8 cellular contexts compared by ENCODE assay signal in genomic region chr11:61041755-61042518, GRCh38.
DNase-seq lines count a peak whose midpoint lies in the region; ATAC-seq lines count a peak whose summit lies in the region.

No MANE protein-coding gene starts in this region.

- DNase-seq in NCI-H82 (lab: John Stamatoyannopoulos, UW) (peak; percentile 27), NCI-H82 treated with DMSO at 0.1 percent for 48 hours (lab: John Stamatoyannopoulos, UW; ENCODE audit: unreplicated experiment) (no peak), NOMO-1 (lab: John Stamatoyannopoulos, UW; ENCODE audit: unreplicated experiment in 2 of 2) (peak; percentile 71 to 82), activated T-helper 1 cell treated with Interleukin-2 at 50 U/mL for 16 hours (ENCODE audit: low read depth) (peak; percentile 79), left ventricle myocardium superior (peak; percentile 43), hippocampal formation (lab: John Stamatoyannopoulos, UW) (no peak)
- DNase-seq in stimulated activated CD4-positive, alpha-beta T cell treated with anti-CD3 and anti-CD28 coated beads, Interleukin-2, amount 100 ng/mL, for 4 hours (ENCODE audit: low read depth), result peak; percentile 79

- intact Hi-C loops in left ventricle myocardium superior (cut with micrococcal nuclease), result no loop called here

- ATAC-seq in HG03196 (IDR thresholded peaks at IDR 0.05; ENCODE audit: unreplicated experiment) (peak; percentile 77), left ventricle myocardium superior (peak; percentile 81)

Comparison
In these comparisons a context has a peak if more than half of its experiments do, and no peak if none do; other contexts are left out.
1. DNase-seq: peak in NCI-H82 (single experiment), NOMO-1 (2 of 2), activated T-helper 1 cell treated with Interleukin-2 at 50 U/mL for 16 hours (single experiment), left ventricle myocardium superior (single experiment) and stimulated activated CD4-positive, alpha-beta T cell treated with anti-CD3 and anti-CD28 coated beads, Interleukin-2, amount 100 ng/mL, for 4 hours (single experiment); none in NCI-H82 treated with DMSO at 0.1 percent for 48 hours (single experiment) and hippocampal formation (0 of 2).